Comparison of ENCODE assay signal across 15 cellular contexts in genomic region chr4:113335771-113336170, GRCh38.
DNase-seq lines count a peak whose midpoint lies in the region; ATAC-seq and TF ChIP-seq lines count a peak whose summit lies in the region.
"Had no signal": no experiment of that assay in that cellular context is flagged by ENCODE, and none has a peak within 500 bp of the region (broad histone marks: within the 10 kb centered on the region; RNA-seq: fewer than 3 reads in every experiment).

No MANE protein-coding gene starts in this region.

- peaks cover 23% of the 10 kb centered on the region for H3K4me1 Mint-ChIP-seq in WTC11
- H3K4me1 Mint-ChIP-seq: CD4-positive, alpha-beta memory T cell had no signal

- POLR2A ChIA-PET in WTC11 (lab: Charles Lee): no interaction called here

- H3K9ac ChIP-seq in mesenchymal stem cell (ENCODE audit: low read length): no peak overlapping the region

- H3K9me3 ChIP-seq in iPS DF 6.9 (ENCODE audit: control insufficient read depth, insufficient read depth, low read length) (no peaks in the 10 kb centered on the region), mesenchymal stem cell (ENCODE audit: control insufficient read depth, low read length) (no peaks in the 10 kb centered on the region)

- no peak overlapping the region for H3K27ac ChIP-seq in iPS DF 6.9 (ENCODE audit: low read length)
- H3K27ac ChIP-seq in mesenchymal stem cell (ENCODE audit: low read length, poor library complexity, severe bottlenecking): peak overlapping the region; percentile 72

- no peaks in the 10 kb centered on the region for H3K79me1 ChIP-seq in mesenchymal stem cell (replicated peaks; ENCODE audit: low read length, poor library complexity, severe bottlenecking)

- no peak overlapping the region for H3K18ac ChIP-seq in mesenchymal stem cell (ENCODE audit: low read depth in 1 of 2, low read length in 2 of 2)

- no peak overlapping the region; the same call in 1 of the 2 replicates for H3K27ac Mint-ChIP-seq in WTC11
- H3K27ac Mint-ChIP-seq: CD4-positive, alpha-beta memory T cell had no signal

- no peaks in the 10 kb centered on the region for H3K9me3 Mint-ChIP-seq in WTC11

- H3K27me3 ChIP-seq in iPS DF 6.9 (ENCODE audit: control insufficient read depth, insufficient read depth, low read length): no peaks in the 10 kb centered on the region
- no peaks in the 10 kb centered on the region for H3K27me3 ChIP-seq in mesenchymal stem cell (ENCODE audit: control insufficient read depth in 1 of 2, insufficient read depth in 1 of 2, low read length in 2 of 2)

- H3K4me1 ChIP-seq in iPS DF 6.9 (ENCODE audit: control insufficient read depth, insufficient read depth, low read length) (peaks cover 2% of the 10 kb centered on the region; the same call in 1 of the 2 replicates), mesenchymal stem cell (ENCODE audit: control insufficient read depth, insufficient read depth, low read depth, low read length) (peaks cover 4% of the 10 kb centered on the region)

- H3K14ac ChIP-seq in mesenchymal stem cell (ENCODE audit: low read length in 2 of 2): peak overlapping the region in 1 of 2 experiments; percentile 15

- ATAC-seq in WTC11: peak; percentile 80

- H4K8ac ChIP-seq in mesenchymal stem cell (ENCODE audit: low read length): no peak overlapping the region

- H3K36me3 ChIP-seq in iPS DF 6.9 (ENCODE audit: control insufficient read depth, insufficient read depth, low read length) (no peaks in the 10 kb centered on the region), mesenchymal stem cell (ENCODE audit: control insufficient read depth in 1 of 2, insufficient read depth in 2 of 2, low read depth in 1 of 2, low read length in 2 of 2) (peaks cover 0 to 90% of the 10 kb centered on the region in 2 experiments)

- no CpG with 5 or more reads among the region's 9 CpGs for WGBS in iPS DF 6.9 (ENCODE audit: insufficient coverage, insufficient read length)
- 92% methylated on average over 7 of the region's 9 CpGs for WGBS in mesenchymal stem cell

- no peak overlapping the region for H2BK120ac ChIP-seq in mesenchymal stem cell (ENCODE audit: low read depth, low read length)

- no peak overlapping the region for H2AK5ac ChIP-seq in mesenchymal stem cell (ENCODE audit: low read length, severe bottlenecking)

- no peaks in the 10 kb centered on the region; the same call in none of the 2 replicates for H3K36me3 Mint-ChIP-seq in WTC11
- H3K36me3 Mint-ChIP-seq: CD4-positive, alpha-beta memory T cell had no signal

- no peak overlapping the region for H3K23ac ChIP-seq in mesenchymal stem cell (ENCODE audit: low read length in 2 of 2)

- CTCF ChIA-PET in WTC11 (lab: Charles Lee): no interaction called here

- no peak overlapping the region for H3K4me3 ChIP-seq in iPS DF 6.9 (ENCODE audit: low read length)
- no peak overlapping the region for H3K4me3 ChIP-seq in mesenchymal stem cell (ENCODE audit: insufficient read depth in 1 of 2, low read depth in 1 of 2, low read length in 2 of 2)

- no peak overlapping the region for H2BK15ac ChIP-seq in mesenchymal stem cell (ENCODE audit: low read depth, poor library complexity, severe bottlenecking)

- no peak overlapping the region for H3K4me2 ChIP-seq in mesenchymal stem cell (ENCODE audit: low read length, poor library complexity, severe bottlenecking)

- H3K27me3 Mint-ChIP-seq in WTC11 (ENCODE audit: low read depth): no peaks in the 10 kb centered on the region

- no peak overlapping the region for H4K91ac ChIP-seq in mesenchymal stem cell (ENCODE audit: low read length)

- no peak overlapping the region for H2BK5ac ChIP-seq in mesenchymal stem cell (ENCODE audit: low read depth, low read length, poor library complexity, severe bottlenecking)

- H3K4ac ChIP-seq in mesenchymal stem cell (ENCODE audit: low read depth in 1 of 2, low read length in 2 of 2): no peak overlapping the region

- DNase-seq in WTC11 (ENCODE audit: low spot score) (no peak), iPS DF 6.9 (ENCODE audit: low read depth, low spot score) (peak; percentile 16), mesenchymal stem cell (no peak), renal cortical epithelial cell (ENCODE audit: low read depth) (peak; percentile 42), NAMALWA (ENCODE audit: low spot score) (no peak), cerebellar nuclear complex (lab: John Stamatoyannopoulos, UW) (no peak), DMS153 treated with DMSO at 0.1 percent for 48 hours (lab: John Stamatoyannopoulos, UW; ENCODE audit: unreplicated experiment) (no peak)
- no peak for DNase-seq in NK-92 treated with Interleukin-12 subunit alpha and Interleukin-12 subunit beta, amount 100 ng/mL, for 24 hours (lab: John Stamatoyannopoulos, UW)
- DNase-seq: C1 segment of cervical spinal cord; Calu3; CD4-positive, alpha-beta memory T cell; COR-L47; DND-41; GOT3; H7 had no signal

- H3K4me3 Mint-ChIP-seq in WTC11: no peak overlapping the region
- H3K4me3 Mint-ChIP-seq: CD4-positive, alpha-beta memory T cell had no signal

- TF ChIP-seq CTCF in WTC11 (IDR thresholded peaks at IDR 0.05): no peak

- no peak overlapping the region for H2AFZ ChIP-seq in mesenchymal stem cell (ENCODE audit: low read depth, low read length)

- no peak overlapping the region for H2BK12ac ChIP-seq in mesenchymal stem cell (ENCODE audit: low read length in 2 of 2)

TF ChIP-seq in WTC11, 78 proteins besides CTCF, POLR2A, EP300 and RAD21:
- TF ChIP-seq CBFB (CRISPR knock-in tag; IDR thresholded peaks at IDR 0.05; ENCODE audit: low read depth) (no peak), ATF3 (CRISPR knock-in tag; conservative IDR thresholded peaks at IDR 0.05) (no peak), MXD4 (CRISPR knock-in tag; IDR thresholded peaks at IDR 0.05; ENCODE audit: borderline replicate concordance) (no peak), ZNF671 (CRISPR knock-in tag; IDR thresholded peaks at IDR 0.05) (no peak), IRF2 (CRISPR knock-in tag; IDR thresholded peaks at IDR 0.05; ENCODE audit: borderline replicate concordance, low read depth) (no peak), ZSCAN18 (CRISPR knock-in tag; IDR thresholded peaks at IDR 0.05) (no peak), TEAD4 (CRISPR knock-in tag; IDR thresholded peaks at IDR 0.05) (no peak), ERG (CRISPR knock-in tag; IDR thresholded peaks at IDR 0.05) (no peak), ZNF219 (CRISPR knock-in tag; IDR thresholded peaks at IDR 0.05; ENCODE audit: borderline replicate concordance) (no peak), TCF7 (CRISPR knock-in tag; IDR thresholded peaks at IDR 0.05; ENCODE audit: low read depth) (no peak), NFYB (CRISPR knock-in tag; conservative IDR thresholded peaks at IDR 0.05; ENCODE audit: low read depth) (no peak), JUN (CRISPR knock-in tag; IDR thresholded peaks at IDR 0.05) (no peak), FOXK1 (CRISPR knock-in tag; IDR thresholded peaks at IDR 0.05) (no peak), ESRRA (CRISPR knock-in tag; IDR thresholded peaks at IDR 0.05; ENCODE audit: borderline replicate concordance) (no peak), NR2C2 (CRISPR knock-in tag; IDR thresholded peaks at IDR 0.05) (no peak), ZNF232 (CRISPR knock-in tag; IDR thresholded peaks at IDR 0.05) (no peak), CREM (CRISPR knock-in tag; IDR thresholded peaks at IDR 0.05) (no peak), SOX15 (CRISPR knock-in tag; IDR thresholded peaks at IDR 0.05) (no peak), ZNF512 (CRISPR knock-in tag; IDR thresholded peaks at IDR 0.05; ENCODE audit: borderline replicate concordance) (no peak), FOXJ3 (CRISPR knock-in tag; IDR thresholded peaks at IDR 0.05; ENCODE audit: borderline replicate concordance) (no peak)

Comparison
In these comparisons a context has a peak if more than half of its experiments do, and no peak if none do; other contexts are left out.
1. DNase-seq: peak in iPS DF 6.9 (single experiment) and renal cortical epithelial cell (single experiment); none in WTC11 (single experiment), mesenchymal stem cell (single experiment), NK-92 treated with Interleukin-12 subunit alpha and Interleukin-12 subunit beta, amount 100 ng/mL, for 24 hours (single experiment), NAMALWA (single experiment), cerebellar nuclear complex (0 of 2) and DMS153 treated with DMSO at 0.1 percent for 48 hours (single experiment).